1 cellular context compared by ENCODE assay signal in genomic region chr16:67935402-67936123, GRCh38.
TF ChIP-seq lines count a peak whose summit lies in the region.

No MANE protein-coding gene starts in this region.

TF ChIP-seq in HepG2, 621 proteins besides CTCF, POLR2A, EP300 and RAD21 (continued from another document and continues in another):
- TF ChIP-seq ZNF142 (CRISPR knock-in tag; IDR thresholded peaks at IDR 0.05) (peak; percentile 90), ZNF776 (CRISPR knock-in tag; IDR thresholded peaks at IDR 0.05) (peak; percentile 89), TBX2 (CRISPR knock-in tag; IDR thresholded peaks at IDR 0.05; ENCODE audit: borderline replicate concordance) (peak; percentile 85), ZUFSP (CRISPR knock-in tag; IDR thresholded peaks at IDR 0.05; ENCODE audit: borderline replicate concordance) (no peak), ZNF775 (CRISPR knock-in tag; IDR thresholded peaks at IDR 0.05; ENCODE audit: borderline replicate concordance) (peak; percentile 54; the same call in 1 of the 2 replicates), NFE2L2 (IDR thresholded peaks at IDR 0.05; ENCODE audit: low read length) (no peak), FOXM1 (CRISPR knock-in tag; IDR thresholded peaks at IDR 0.05) (peak; percentile 76; the same call in 1 of the 2 replicates), ZNF597 (CRISPR knock-in tag; IDR thresholded peaks at IDR 0.05) (peak; percentile 79; the same call in 1 of the 2 replicates), POLR2G (IDR thresholded peaks at IDR 0.05; ENCODE audit: low read depth, low read length) (peak; percentile 92), ZNF691 (CRISPR knock-in tag; IDR thresholded peaks at IDR 0.05; ENCODE audit: borderline replicate concordance, low read depth) (peak; percentile 95), SNAPC2 (CRISPR knock-in tag; IDR thresholded peaks at IDR 0.05) (no peak; the same call in none of the 2 replicates), ZMYM2 (CRISPR knock-in tag; IDR thresholded peaks at IDR 0.05) (0 out of 2 replicates have a peak, but pooled peaks have one; percentile 47), ZNF549 (CRISPR knock-in tag; IDR thresholded peaks at IDR 0.05) (no peak), ZNF572 (CRISPR knock-in tag; IDR thresholded peaks at IDR 0.05) (peak; percentile 87), SMAD1 (CRISPR knock-in tag; IDR thresholded peaks at IDR 0.05; ENCODE audit: borderline replicate concordance, low read depth) (peak; percentile 69), SRF (IDR thresholded peaks at IDR 0.05; ENCODE audit: low read depth, low read length) (no peak), MBD4 (IDR thresholded peaks at IDR 0.05; ENCODE audit: borderline replicate concordance, low read length) (no peak), RBM39 (IDR thresholded peaks at IDR 0.05; ENCODE audit: low read depth, low read length, poor library complexity, severe bottlenecking) (peak; percentile 96), MIER3 (CRISPR knock-in tag; IDR thresholded peaks at IDR 0.05; ENCODE audit: borderline replicate concordance) (peak; percentile 80), FOXJ3 (CRISPR knock-in tag; IDR thresholded peaks at IDR 0.05; ENCODE audit: borderline replicate concordance) (peak; percentile 44; the same call in 1 of the 2 replicates), HBP1 (CRISPR knock-in tag; IDR thresholded peaks at IDR 0.05; ENCODE audit: low read depth) (peak; percentile 23), SNAPC5 (CRISPR knock-in tag; IDR thresholded peaks at IDR 0.05; ENCODE audit: borderline replicate concordance) (0 out of 2 replicates have a peak, but pooled peaks have one; percentile 63), ZNF678 (CRISPR knock-in tag; IDR thresholded peaks at IDR 0.05) (peak; percentile 93; the same call in 1 of the 2 replicates), ZNF232 (CRISPR knock-in tag; IDR thresholded peaks at IDR 0.05; ENCODE audit: borderline replicate concordance) (peak; percentile 93), SNAPC4 (CRISPR knock-in tag; IDR thresholded peaks at IDR 0.05) (no peak), ZNF256 (CRISPR knock-in tag; conservative IDR thresholded peaks at IDR 0.05) (peak; percentile 98), ZFY (CRISPR knock-in tag; IDR thresholded peaks at IDR 0.05) (peak; percentile 81), ZNF101 (CRISPR knock-in tag; IDR thresholded peaks at IDR 0.05; ENCODE audit: borderline replicate concordance, low read depth) (0 out of 2 replicates have a peak, but pooled peaks have one; percentile 48), ATF3 (CRISPR knock-in tag; IDR thresholded peaks at IDR 0.05) (peak; percentile 48; the same call in 1 of the 2 replicates), RNF2 (conservative IDR thresholded peaks at IDR 0.05; ENCODE audit: low read depth) (0 out of 2 replicates have a peak, but pooled peaks have one; percentile 33), KLF12 (CRISPR knock-in tag; IDR thresholded peaks at IDR 0.05; ENCODE audit: borderline replicate concordance) (peak; percentile 63), TSC22D2 (CRISPR knock-in tag; IDR thresholded peaks at IDR 0.05; ENCODE audit: borderline replicate concordance) (peak; percentile 72), ZNF570 (CRISPR knock-in tag; IDR thresholded peaks at IDR 0.05; ENCODE audit: borderline replicate concordance) (no peak; the same call in 1 of the 2 replicates), CENPBD1 (CRISPR knock-in tag; IDR thresholded peaks at IDR 0.05; ENCODE audit: borderline replicate concordance, low read depth) (no peak; the same call in 1 of the 2 replicates), ZNF777 (CRISPR knock-in tag; IDR thresholded peaks at IDR 0.05) (peak; percentile 36), YEATS2 (CRISPR knock-in tag; IDR thresholded peaks at IDR 0.05; ENCODE audit: borderline replicate concordance) (peak; percentile 91), MATR3 (CRISPR knock-in tag; IDR thresholded peaks at IDR 0.05) (no peak), SKIL (CRISPR knock-in tag; IDR thresholded peaks at IDR 0.05; ENCODE audit: borderline replicate concordance) (no peak; the same call in 1 of the 2 replicates), SIN3B (IDR thresholded peaks at IDR 0.05; ENCODE audit: low read length) (peak; percentile 63; the same call in 1 of the 2 replicates)
